In genomic region chr1:103643908-103644307, GRCh38 we compare ENCODE assay signal across 5 cellular contexts. TPM values are rescaled to one million over a fixed set of nuclear protein-coding genes. Genes with fewer than 3 reads are reported as not detected.
"Had no signal": no experiment of that assay in that cellular context is flagged by ENCODE, and none has a peak within 500 bp of the region (broad histone marks: within the 10 kb centered on the region; RNA-seq: fewer than 3 reads in every experiment).

No MANE protein-coding gene starts in this region.

RNA-seq across cellular contexts. Expression of gene AMY1A, which starts 11.7 kb away (rescaled TPM):
- total RNA-seq: GM23338, H1, H9, HT-29, IMR-90 had no signal
- polyA plus RNA-seq: GM23338, H1, IMR-90 had no signal

RNA-seq across cellular contexts. Expression of gene AMY2A, which starts 26.7 kb away (rescaled TPM):
- total RNA-seq: GM23338, H1, H9, HT-29, IMR-90 had no signal
- polyA plus RNA-seq: GM23338, H1, IMR-90 had no signal

RNA-seq across cellular contexts. Expression of gene AMY1B, which starts 52.1 kb away (rescaled TPM):
- total RNA-seq: GM23338, H1, H9, HT-29, IMR-90 had no signal
- polyA plus RNA-seq: GM23338, H1, IMR-90 had no signal
